ENCODE assay signal across 27 cellular contexts in genomic region chr15:99146661-99147060, GRCh38.
"Had no signal": no experiment of that assay in that cellular context is flagged by ENCODE, and none has a peak within 500 bp of the region (broad histone marks: within the 10 kb centered on the region; RNA-seq: fewer than 3 reads in every experiment).

No MANE protein-coding gene starts in this region.

- H3K27me3 ChIP-seq: MG63, Peyer's patch had no signal

- H3K4me3 ChIP-seq: MG63, Peyer's patch had no signal

- H3K9me3 Mint-ChIP-seq: activated B cell treated with CpG ODN at 0.5 μM for 24 hours; activated CD4-positive, alpha-beta T cell treated with anti-CD3 and anti-CD28 coated beads, Interleukin-2, amount 10 ng/mL, durations not matched to agents 24 days and 14 days; activated T-cell treated with anti-CD3 and anti-CD28 coated beads, Interleukin-2, amount 50 U/mL, for 24 hours; activated T-helper 1 cell treated with anti-CD3 and anti-CD28 coated beads, Interleukin-12 subunit alpha, Interleukin-12 subunit beta, Interleukin-2, Interleukin-4 antibody, amounts not matched to agents 30 ng/mL and 10 ng/mL and 1 ng/mL, durations not matched to agents 14 hours and 24 hours and 36 hours had no signal

- H3K9ac ChIP-seq: KMS-11 had no signal

- H3K9me3 ChIP-seq: MG63, Peyer's patch had no signal

- H3K27ac ChIP-seq: RWPE1 had no signal

- H3K27me3 Mint-ChIP-seq: activated B cell treated with CpG ODN at 0.5 μM for 24 hours; activated naive CD8-positive, alpha-beta T cell; activated T-cell treated with anti-CD3 and anti-CD28 coated beads, Interleukin-2, amount 50 U/mL, for 24 hours had no signal

- H3K27ac Mint-ChIP-seq: activated B cell treated with CpG ODN at 0.5 μM for 24 hours; activated CD4-positive, alpha-beta T cell treated with anti-CD3 and anti-CD28 coated beads, Interleukin-2, amount 10 ng/mL, durations not matched to agents 24 days and 14 days; activated CD8-positive, alpha-beta memory T cell treated with anti-CD3 and anti-CD28 coated beads, Interleukin-2, amount 10 ng/mL, durations not matched to agents 7 days and 5 days; activated naive CD8-positive, alpha-beta T cell; activated T-cell treated with anti-CD3 and anti-CD28 coated beads, Interleukin-2, amount 50 U/mL, for 24 hours; activated T-helper 1 cell treated with anti-CD3 and anti-CD28 coated beads, Interleukin-12 subunit alpha, Interleukin-12 subunit beta, Interleukin-2, Interleukin-4 antibody, amounts not matched to agents 30 ng/mL and 10 ng/mL and 1 ng/mL, durations not matched to agents 14 hours and 24 hours and 36 hours; T-helper 17 cell had no signal

- DNase-seq: activated B cell treated with CpG ODN at 0.5 μM for 24 hours; activated CD4-positive, alpha-beta T cell treated with anti-CD3 and anti-CD28 coated beads for 1 hour; activated CD4-positive, alpha-beta T cell treated with anti-CD3 and anti-CD28 coated beads, Interleukin-2, amount 10 ng/mL, durations not matched to agents 24 days and 14 days; activated CD4-positive, alpha-beta T cell treated with anti-CD3 and anti-CD28 coated beads, Interleukin-2, amount 50 U/mL, for 48 hours; activated CD8-positive, alpha-beta memory T cell treated with anti-CD3 and anti-CD28 coated beads, Interleukin-2, amount 10 ng/mL, durations not matched to agents 7 days and 5 days; activated effector memory CD4-positive, alpha-beta T cell treated with Interleukin-2 at 50 U/mL for 16 hours; activated naive CD4-positive, alpha-beta T cell; activated T-cell treated with anti-CD3 and anti-CD28 coated beads, Interleukin-2, amount 50 U/mL, for 24 hours; amygdala; MG63; NCI-H1105; NCI-H1436; NCI-H1694 treated with DMSO at 0.1 percent for 48 hours; NCI-H2029 treated with DMSO at 0.1 percent for 48 hours; NCI-H510A treated with DMSO at 0.1 percent for 48 hours; NCI-H69; NK-92 treated with Interleukin-12 subunit alpha and Interleukin-12 subunit beta, amount 100 ng/mL, for 24 hours; Peyer's patch; SHP77; T-helper 17 cell; T-helper 9 cell had no signal

- H3K4me3 Mint-ChIP-seq: activated B cell treated with CpG ODN at 0.5 μM for 24 hours; activated CD4-positive, alpha-beta T cell treated with anti-CD3 and anti-CD28 coated beads, Interleukin-2, amount 10 ng/mL, durations not matched to agents 24 days and 14 days; activated CD8-positive, alpha-beta memory T cell treated with anti-CD3 and anti-CD28 coated beads, Interleukin-2, amount 10 ng/mL, durations not matched to agents 7 days and 5 days; activated naive CD8-positive, alpha-beta T cell; activated T-cell treated with anti-CD3 and anti-CD28 coated beads, Interleukin-2, amount 50 U/mL, for 24 hours; activated T-helper 1 cell treated with anti-CD3 and anti-CD28 coated beads, Interleukin-12 subunit alpha, Interleukin-12 subunit beta, Interleukin-2, Interleukin-4 antibody, amounts not matched to agents 30 ng/mL and 10 ng/mL and 1 ng/mL, durations not matched to agents 14 hours and 24 hours and 36 hours; brain; T-helper 17 cell had no signal

- H3K36me3 ChIP-seq: Peyer's patch had no signal

- H3K36me3 Mint-ChIP-seq: activated CD8-positive, alpha-beta memory T cell treated with anti-CD3 and anti-CD28 coated beads, Interleukin-2, amount 10 ng/mL, durations not matched to agents 7 days and 5 days; activated naive CD8-positive, alpha-beta T cell had no signal

- ATAC-seq: activated CD8-positive, alpha-beta memory T cell treated with anti-CD3 and anti-CD28 coated beads, Interleukin-2, amount 10 ng/mL, durations not matched to agents 7 days and 5 days; HepG2; T-helper 17 cell had no signal

- H3K4me1 Mint-ChIP-seq: activated B cell treated with CpG ODN at 0.5 μM for 24 hours; activated CD4-positive, alpha-beta T cell treated with anti-CD3 and anti-CD28 coated beads, Interleukin-2, amount 10 ng/mL, durations not matched to agents 24 days and 14 days; activated CD8-positive, alpha-beta memory T cell treated with anti-CD3 and anti-CD28 coated beads, Interleukin-2, amount 10 ng/mL, durations not matched to agents 7 days and 5 days; T-helper 17 cell had no signal
